8 cellular contexts compared by ENCODE assay signal in the genomic region with DNA sequence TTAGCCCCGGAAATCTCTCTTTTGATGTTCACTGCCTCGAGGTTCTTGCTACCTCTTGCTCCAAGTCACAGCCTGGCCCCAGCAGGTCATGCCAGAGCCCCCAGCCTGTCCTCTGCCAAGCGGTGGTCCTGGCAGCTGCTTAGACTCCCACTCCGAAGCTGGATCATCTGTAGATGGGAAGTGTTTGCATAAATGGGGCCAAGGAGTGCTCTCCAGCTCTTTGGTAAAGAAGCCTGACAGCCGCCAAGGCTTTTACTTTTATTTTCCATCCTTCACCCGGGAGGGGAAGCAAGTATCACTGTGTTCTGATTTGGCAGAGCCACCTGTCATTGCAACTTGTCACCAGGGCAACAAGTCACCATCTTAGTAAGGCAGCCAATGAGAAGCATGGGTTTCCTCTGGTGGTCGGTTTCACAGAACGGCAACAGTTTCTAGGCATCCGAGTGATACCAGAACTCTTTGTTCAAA. TPM values are rescaled to one million over a fixed set of nuclear protein-coding genes. Genes with fewer than 3 reads are reported as not detected.
A peak's percentile ranks its signal among the peaks of the same experiment; 100 is the strongest.
DNase-seq lines count a peak whose midpoint lies in the region; ATAC-seq and TF ChIP-seq lines count a peak whose summit lies in the region.

No MANE protein-coding gene starts in this region.

- 32 to 38% methylated on average over 9 of the region's 9 CpGs for WGBS in heart right ventricle, 2 donors

- peak overlapping the region in 1 of 10 donors; percentile 84 for H3K27ac ChIP-seq in heart right ventricle

- H3K9me3 Mint-ChIP-seq in T-helper 2 cell treated with Interferon-gamma antibody and Interleukin-4, amounts not matched to agents 5 μg/mL and 100 μg/mL, for 36 hours, result no peaks in the 10 kb centered on the region
- H3K9me3 Mint-ChIP-seq in immature natural killer cell, result no peaks in the 10 kb centered on the region

- no peaks in the 10 kb centered on the region for H3K27me3 Mint-ChIP-seq in T-helper 2 cell treated with Interferon-gamma antibody and Interleukin-4, amounts not matched to agents 5 μg/mL and 100 μg/mL, for 36 hours (ENCODE audit: low read depth)
- peaks cover 2 to 4% (median 3%) of the 10 kb centered on the region in 3 donors for H3K27me3 Mint-ChIP-seq in immature natural killer cell (ENCODE audit: low read depth in 3 of 3)

- no peaks in the 10 kb centered on the region for H3K36me3 Mint-ChIP-seq in T-helper 2 cell treated with Interferon-gamma antibody and Interleukin-4, amounts not matched to agents 5 μg/mL and 100 μg/mL, for 36 hours (ENCODE audit: low read depth)
- no peaks in the 10 kb centered on the region for H3K36me3 Mint-ChIP-seq in immature natural killer cell

- peaks cover 0 to 29% (median 7%) of the 10 kb centered on the region in 7 donors for H3K27me3 ChIP-seq in heart right ventricle

- intact Hi-C loops in heart right ventricle (cut with DNase I), result loop anchor here in 2 of 10 donors (10.0 kb wide), 1 partner anchor 137 kb away; no protein-coding TSS in a partner anchor

- H3K27ac Mint-ChIP-seq in T-helper 2 cell treated with Interferon-gamma antibody and Interleukin-4, amounts not matched to agents 5 μg/mL and 100 μg/mL, for 36 hours, result peak overlapping the region; percentile 62
- H3K27ac Mint-ChIP-seq in immature natural killer cell, result peak overlapping the region in 1 of 6 donors; percentile 16

- H3K36me3 ChIP-seq in heart right ventricle, result no peaks in the 10 kb centered on the region

- peaks cover 12% of the 10 kb centered on the region for H3K4me1 Mint-ChIP-seq in T-helper 2 cell treated with Interferon-gamma antibody and Interleukin-4, amounts not matched to agents 5 μg/mL and 100 μg/mL, for 36 hours (ENCODE audit: low read depth)
- peaks cover 0 to under 1% of the 10 kb centered on the region in 2 donors for H3K4me1 Mint-ChIP-seq in immature natural killer cell

- DNase-seq in T-helper 2 cell treated with Interferon-gamma antibody and Interleukin-4, amounts not matched to agents 5 μg/mL and 100 μg/mL, for 36 hours (ENCODE audit: low spot score), result peak; percentile 35
- DNase-seq in midbrain (lab: John Stamatoyannopoulos, UW) (peak; percentile 23), immature natural killer cell (no peak), GF-D8 (lab: John Stamatoyannopoulos, UW) (no peak), heart right ventricle (no peak), AG08396 (ENCODE audit: low spot score) (no peak)

- H3K4me3 ChIP-seq in heart right ventricle, result no peak overlapping the region

- H3K4me3 Mint-ChIP-seq in T-helper 2 cell treated with Interferon-gamma antibody and Interleukin-4, amounts not matched to agents 5 μg/mL and 100 μg/mL, for 36 hours, result peak overlapping the region; percentile 57
- no peak overlapping the region for H3K4me3 Mint-ChIP-seq in immature natural killer cell

- H3K4me1 ChIP-seq in heart right ventricle, result peaks cover 0 to 28% (median 0%) of the 10 kb centered on the region in 9 donors

- peak; percentile 67 for ATAC-seq in GM18519 (IDR thresholded peaks at IDR 0.05; ENCODE audit: low FRiP score, unreplicated experiment)
- ATAC-seq in HG02610 (IDR thresholded peaks at IDR 0.05; ENCODE audit: unreplicated experiment), result peak; percentile 87
- ATAC-seq in heart right ventricle, result no peak

- TF ChIP-seq CTCF in heart right ventricle (IDR thresholded peaks at IDR 0.05), result no peak

- H3K9me3 ChIP-seq in heart right ventricle, result no peaks in the 10 kb centered on the region

RNA-seq across cellular contexts. Expression of a gene that starts 10.6 kb away (rescaled TPM):
- polyA plus RNA-seq in immature natural killer cell (1 to 10 TPM in 1 of 3 donors, not detected in 2; 1.4 TPM), heart right ventricle (10 to 100 TPM in 1 of 2 donors, 1 to 10 TPM in 1; 8.5 to 12.6 TPM)
- total RNA-seq in heart right ventricle, result under 1 TPM in 2 of 10 donors, not detected in 8; 0.51 to 0.76 TPM

RNA-seq across cellular contexts. Expression of a gene that starts 18.6 kb away (rescaled TPM):
- under 1 TPM in 1 of 3 donors, not detected in 2; 0.14 TPM for polyA plus RNA-seq in immature natural killer cell
- total RNA-seq in heart right ventricle, result 1 to 10 TPM in 1 of 10 donors, under 1 TPM in 5, not detected in 4; 0.17 to 1.2 (median 0.25) TPM
- under 1 TPM in 1 of 2 donors, not detected in 1; 0.71 TPM for polyA plus RNA-seq in heart right ventricle

RNA-seq across cellular contexts. Expression of a gene that starts 21.3 kb away (rescaled TPM):
- polyA plus RNA-seq in immature natural killer cell, result 100 to 1,000 TPM in 2 of 3 donors, 10 to 100 TPM in 1; 73.7 to 115 (median 100) TPM
- total RNA-seq in heart right ventricle, result 10 to 100 TPM in 2 of 10 donors, 1 to 10 TPM in 8; 1.6 to 19.6 (median 2.5) TPM
- polyA plus RNA-seq in heart right ventricle, result 1 to 10 TPM; 6.0 to 6.7 TPM

RNA-seq across cellular contexts. Expression of a gene that starts 22.4 kb away (rescaled TPM):
- 100 to 1,000 TPM; 109 to 217 (median 115) TPM for polyA plus RNA-seq in immature natural killer cell
- 100 to 1,000 TPM in 3 of 10 donors, 10 to 100 TPM in 7; 75.3 to 132 (median 86.0) TPM for total RNA-seq in heart right ventricle
- polyA plus RNA-seq in heart right ventricle, result 100 to 1,000 TPM; 149 to 388 TPM

RNA-seq across cellular contexts. Expression of a gene that starts 24.7 kb away (rescaled TPM):
- under 1 TPM in 1 of 3 donors, not detected in 2; 0.58 TPM for polyA plus RNA-seq in immature natural killer cell
- total RNA-seq in heart right ventricle, result 1 to 10 TPM in 5 of 10 donors, under 1 TPM in 3, not detected in 2; 0.35 to 3.8 (median 2.3) TPM
- polyA plus RNA-seq in heart right ventricle, result 1 to 10 TPM in 1 of 2 donors, under 1 TPM in 1; 0.67 to 1.0 TPM

Comparison
In these comparisons a context has a peak if more than half of its experiments do, and no peak if none do; other contexts are left out.
1. ATAC-seq: peak in GM18519 (single experiment) and HG02610 (single experiment); none in heart right ventricle (0 of 8).
2. DNase-seq: peak in T-helper 2 cell treated with Interferon-gamma antibody and Interleukin-4, amounts not matched to agents 5 μg/mL and 100 μg/mL, for 36 hours (single experiment) and midbrain (single experiment); none in immature natural killer cell (0 of 3), GF-D8 (single experiment), heart right ventricle (0 of 2) and AG08396 (single experiment).
3. RNA of a gene that starts 21.3 kb away (polyA plus RNA-seq): 73.7 to 115 TPM in immature natural killer cell; 6.0 to 6.7 TPM in heart right ventricle; every median in the first group is over 4 times any median in the second.